ENCODE assay signal across 10 cellular contexts in genomic region chr19:7928741-7929701, GRCh38. TPM values are rescaled to one million over a fixed set of nuclear protein-coding genes. Genes with fewer than 3 reads are reported as not detected.
DNase-seq lines count a peak whose midpoint lies in the region; ATAC-seq, FAIRE-seq and TF ChIP-seq lines count a peak whose summit lies in the region.
"Had no signal": no experiment of that assay in that cellular context is flagged by ENCODE, and none has a peak within 500 bp of the region (broad histone marks: within the 10 kb centered on the region; RNA-seq: fewer than 3 reads in every experiment).

No MANE protein-coding gene starts in this region.

- H3K27me3 Mint-ChIP-seq in neural crest cell (ENCODE audit: low read depth): peaks cover 8% of the 10 kb centered on the region

- peak; percentile 98 for FAIRE-seq in endometrium (lab: Jason Lieb, UNC)
- FAIRE-seq: A204.1 had no signal

- peak; percentile 56 for TF ChIP-seq CTCF in neural crest cell (conservative IDR thresholded peaks at IDR 0.05)

- peak overlapping the region; percentile 76 for H3K4me3 Mint-ChIP-seq in neural crest cell

- no peaks in the 10 kb centered on the region for H3K9me3 Mint-ChIP-seq in neural crest cell

- peaks cover 19% of the 10 kb centered on the region for H3K4me1 Mint-ChIP-seq in neural crest cell

- no peak for ATAC-seq in GM18519 (IDR thresholded peaks at IDR 0.05; ENCODE audit: low FRiP score, unreplicated experiment)
- ATAC-seq: left colon had no signal

- H3K36me3 Mint-ChIP-seq in neural crest cell (ENCODE audit: low read depth): no peaks in the 10 kb centered on the region

- DNase-seq in DMS53 (lab: John Stamatoyannopoulos, UW) (peak; percentile 74), DMS53 treated with DMSO at 0.1 percent for 48 hours (lab: John Stamatoyannopoulos, UW; ENCODE audit: unreplicated experiment) (no peak), NCI-H1105 treated with DMSO at 0.1 percent for 48 hours (lab: John Stamatoyannopoulos, UW) (peak; percentile 22), neural crest cell (ENCODE audit: low read depth, low spot score) (peak; percentile 42), ureter (ENCODE audit: low spot score) (peak; percentile 58)
- peak; percentile 53 to 56 (median 56) for DNase-seq in activated CD8-positive, alpha-beta memory T cell treated with anti-CD3 and anti-CD28 coated beads for 48 hours (ENCODE audit: low read depth in 2 of 3, low spot score in 2 of 3)

- peak overlapping the region; percentile 12 for H3K27ac Mint-ChIP-seq in neural crest cell (ENCODE audit: unreplicated experiment)

RNA-seq across cellular contexts. Expression of gene CTXN1, which starts 3.1 kb away (rescaled TPM):
- total RNA-seq in neural crest cell (129 and 130 TPM in 2 replicates), ureter (2.2 TPM)

RNA-seq across cellular contexts. Expression of gene SNAPC2, which starts 8.9 kb away (rescaled TPM):
- total RNA-seq in neural crest cell (19.1 and 19.5 TPM in 2 replicates), ureter (21.0 TPM)

RNA-seq across cellular contexts. Expression of gene TGFBR3L, which starts 14.4 kb away (rescaled TPM):
- total RNA-seq in neural crest cell (0.32 and 0.44 TPM in 2 replicates), ureter (2.2 TPM)

RNA-seq across cellular contexts. Expression of gene TIMM44, which starts 14.4 kb away (rescaled TPM):
- total RNA-seq in neural crest cell (95.9 and 97.6 TPM in 2 replicates), ureter (78.3 TPM)

RNA-seq across cellular contexts. Expression of gene MAP2K7, which starts 25.3 kb away (rescaled TPM):
- 48.1 and 50.7 TPM in 2 replicates for total RNA-seq in neural crest cell
- total RNA-seq in ureter: 35.1 TPM

Comparison
In these comparisons a context has a peak if more than half of its experiments do, and no peak if none do; other contexts are left out.
1. RNA of gene CTXN1, which starts 3.1 kb away (total RNA-seq): 129 to 130 TPM in neural crest cell; 2.2 TPM in ureter (single experiment); every median in the first group is over 10 times any median in the second.